In the genomic region with DNA sequence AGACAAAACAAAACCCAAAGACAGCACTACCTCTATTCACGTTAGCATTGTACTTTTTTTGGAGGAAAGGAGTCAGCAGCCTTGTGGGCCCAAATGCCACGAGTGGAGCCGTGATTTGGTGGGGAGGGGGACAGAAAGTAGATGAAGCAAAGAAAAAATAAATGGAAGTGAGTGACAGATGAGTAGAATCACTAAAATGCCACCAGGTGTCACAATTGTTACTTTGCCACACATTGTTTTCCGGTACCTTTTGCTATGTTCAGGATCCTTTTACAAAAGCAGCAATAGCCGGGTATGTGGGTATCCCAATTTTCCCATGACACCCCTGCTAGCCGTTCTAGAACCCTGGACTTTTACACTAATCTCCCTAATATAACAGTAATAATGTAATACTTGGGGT, we compare ENCODE assay signal across 11 cellular contexts.
A peak's percentile ranks its signal among the peaks of the same experiment; 100 is the strongest.
DNase-seq lines count a peak whose midpoint lies in the region; ATAC-seq and TF ChIP-seq lines count a peak whose summit lies in the region.
"Had no signal": no experiment of that assay in that cellular context is flagged by ENCODE, and none has a peak within 500 bp of the region (broad histone marks: within the 10 kb centered on the region; RNA-seq: fewer than 3 reads in every experiment).

No MANE protein-coding gene starts in this region.

- H3K4me3 ChIP-seq in KMS-11 (IDR thresholded peaks at IDR 0.05; ENCODE audit: insufficient read depth, low read depth, low read length) (no peak overlapping the region), skeletal muscle tissue (ENCODE audit: low read length in 3 of 3) (no peak overlapping the region)

- peaks cover 63% of the 10 kb centered on the region for H3K4me1 Mint-ChIP-seq in activated T-cell treated with anti-CD3 and anti-CD28 coated beads, Interleukin-2, amount 50 U/mL, for 24 hours (ENCODE audit: low read depth)
- H3K4me1 Mint-ChIP-seq in activated T-cell treated with anti-CD3 and anti-CD28 coated beads, Interleukin-2, amount 50 U/mL, for 4 hours (ENCODE audit: low read depth) = peaks cover 57% of the 10 kb centered on the region
- peaks cover 72% of the 10 kb centered on the region for H3K4me1 Mint-ChIP-seq in brain

- H3K4me3 Mint-ChIP-seq in activated T-cell treated with anti-CD3 and anti-CD28 coated beads, Interleukin-2, amount 50 U/mL, for 24 hours = no peak overlapping the region
- no peak overlapping the region for H3K4me3 Mint-ChIP-seq in activated T-cell treated with anti-CD3 and anti-CD28 coated beads, Interleukin-2, amount 50 U/mL, for 4 hours
- peak overlapping the region in 4 of 5 experiments; percentile 41 to 68 (median 54) for H3K4me3 Mint-ChIP-seq in brain
- H3K4me3 Mint-ChIP-seq: activated CD4-positive, alpha-beta T cell treated with anti-CD3 and anti-CD28 coated beads, Interleukin-2, amount 10 ng/mL, durations not matched to agents 7 days and 5 days had no signal

- no peak overlapping the region for H2AFZ ChIP-seq in KMS-11 (ENCODE audit: low read depth)

- peak overlapping the region; percentile 35 for H3K27ac Mint-ChIP-seq in activated T-cell treated with anti-CD3 and anti-CD28 coated beads, Interleukin-2, amount 50 U/mL, for 24 hours
- H3K27ac Mint-ChIP-seq in brain = peak overlapping the region in 2 of 5 experiments; percentile 15 to 20
- H3K27ac Mint-ChIP-seq: activated CD4-positive, alpha-beta T cell treated with anti-CD3 and anti-CD28 coated beads, Interleukin-2, amount 10 ng/mL, durations not matched to agents 7 days and 5 days had no signal

- H3K4me1 ChIP-seq in KMS-11 (ENCODE audit: low read depth, poor library complexity, severe bottlenecking) (no peaks in the 10 kb centered on the region), skeletal muscle tissue (ENCODE audit: control insufficient read depth in 3 of 3, insufficient read depth in 3 of 3, low read length in 3 of 3) (peaks cover 23 to 57% (median 48%) of the 10 kb centered on the region in 3 donors)

- H3K9me3 ChIP-seq in skeletal muscle tissue (ENCODE audit: control insufficient read depth in 3 of 3, low read length in 3 of 3) = no peaks in the 10 kb centered on the region

- TF ChIP-seq CTCF in KMS-11 (conservative IDR thresholded peaks at IDR 0.05; ENCODE audit: low read depth, low read length) = peak; percentile 32
- peak in 1 of 2 experiments; percentile 41 for TF ChIP-seq CTCF in brain (conservative IDR thresholded peaks at IDR 0.05)

- ATAC-seq in activated T-cell treated with anti-CD3 and anti-CD28 coated beads, Interleukin-2, amount 50 U/mL, for 4 hours = no peak
- ATAC-seq in GM19395 (IDR thresholded peaks at IDR 0.05; ENCODE audit: unreplicated experiment) (no peak), GM19455 (IDR thresholded peaks at IDR 0.05; ENCODE audit: unreplicated experiment) (no peak)

- H3K9me3 Mint-ChIP-seq in activated T-cell treated with anti-CD3 and anti-CD28 coated beads, Interleukin-2, amount 50 U/mL, for 24 hours = no peaks in the 10 kb centered on the region
- H3K9me3 Mint-ChIP-seq in activated T-cell treated with anti-CD3 and anti-CD28 coated beads, Interleukin-2, amount 50 U/mL, for 4 hours = no peaks in the 10 kb centered on the region
- no peaks in the 10 kb centered on the region for H3K9me3 Mint-ChIP-seq in brain
- H3K9me3 Mint-ChIP-seq: activated CD4-positive, alpha-beta T cell treated with anti-CD3 and anti-CD28 coated beads, Interleukin-2, amount 10 ng/mL, durations not matched to agents 7 days and 5 days had no signal

- H3K4me2 ChIP-seq in KMS-11 = no peak overlapping the region

- no peaks in the 10 kb centered on the region for H3K27me3 Mint-ChIP-seq in activated T-cell treated with anti-CD3 and anti-CD28 coated beads, Interleukin-2, amount 50 U/mL, for 24 hours
- no peaks in the 10 kb centered on the region for H3K27me3 Mint-ChIP-seq in activated T-cell treated with anti-CD3 and anti-CD28 coated beads, Interleukin-2, amount 50 U/mL, for 4 hours (ENCODE audit: low read depth)
- H3K27me3 Mint-ChIP-seq in brain = peaks cover 20% of the 10 kb centered on the region
- H3K27me3 Mint-ChIP-seq: activated CD4-positive, alpha-beta T cell treated with anti-CD3 and anti-CD28 coated beads, Interleukin-2, amount 10 ng/mL, durations not matched to agents 7 days and 5 days had no signal

- no peak overlapping the region for H3K27ac ChIP-seq in KMS-11
- peak overlapping the region; percentile 3 for H3K27ac ChIP-seq in skeletal muscle tissue (ENCODE audit: low read depth, low read length)

- no peaks in the 10 kb centered on the region for H3K79me2 ChIP-seq in KMS-11 (ENCODE audit: insufficient read depth, low read depth)

- DNase-seq in activated T-cell treated with anti-CD3 and anti-CD28 coated beads, Interleukin-2, amount 50 U/mL, for 24 hours = no peak
- DNase-seq in activated T-cell treated with anti-CD3 and anti-CD28 coated beads, Interleukin-2, amount 50 U/mL, for 4 hours = no peak
- no peak for DNase-seq in SHP77 treated with DMSO at 0.1 percent for 48 hours (lab: John Stamatoyannopoulos, UW)
- DNase-seq: activated CD4-positive, alpha-beta T cell treated with anti-CD3 and anti-CD28 coated beads, Interleukin-2, amount 10 ng/mL, durations not matched to agents 7 days and 5 days; foreskin fibroblast; NCI-H226 had no signal

- H4K20me1 ChIP-seq in KMS-11 (ENCODE audit: insufficient read depth) = no peaks in the 10 kb centered on the region

- H3K9ac ChIP-seq in KMS-11 (no peak overlapping the region), skeletal muscle tissue (ENCODE audit: low read depth in 1 of 3, low read length in 3 of 3) (peak overlapping the region in 1 of 3 donors; percentile 16)

- H3K27me3 ChIP-seq in KMS-11 (ENCODE audit: insufficient read depth, low read depth) (no peaks in the 10 kb centered on the region), skeletal muscle tissue (ENCODE audit: control insufficient read depth in 3 of 3, insufficient read depth in 3 of 3, low read length in 3 of 3) (no peaks in the 10 kb centered on the region)

- H3K36me3 ChIP-seq in KMS-11 (ENCODE audit: insufficient read depth) (no peaks in the 10 kb centered on the region), skeletal muscle tissue (ENCODE audit: control insufficient read depth in 3 of 3, insufficient read depth in 3 of 3, low read length in 3 of 3) (peaks cover 5 to 6% (median 5%) of the 10 kb centered on the region in 3 donors)

- H3K36me3 Mint-ChIP-seq in activated T-cell treated with anti-CD3 and anti-CD28 coated beads, Interleukin-2, amount 50 U/mL, for 24 hours (ENCODE audit: low read depth) = peaks cover 10% of the 10 kb centered on the region
- peaks cover 5% of the 10 kb centered on the region for H3K36me3 Mint-ChIP-seq in activated T-cell treated with anti-CD3 and anti-CD28 coated beads, Interleukin-2, amount 50 U/mL, for 4 hours (ENCODE audit: insufficient read depth)
- H3K36me3 Mint-ChIP-seq in brain = peaks cover 13% of the 10 kb centered on the region

Comparison
In these comparisons a context has a peak if more than half of its experiments do, and no peak if none do; other contexts are left out.
1. H3K4me3 Mint-ChIP-seq: peak in brain (4 of 5); none in activated T-cell treated with anti-CD3 and anti-CD28 coated beads, Interleukin-2, amount 50 U/mL, for 24 hours (single experiment) and activated T-cell treated with anti-CD3 and anti-CD28 coated beads, Interleukin-2, amount 50 U/mL, for 4 hours (single experiment).